In genomic region chr7:143002856-143003255, GRCh38 we compare ENCODE assay signal across 1 cellular context.
TF ChIP-seq lines count a peak whose summit lies in the region.

No MANE protein-coding gene starts in this region.

TF ChIP-seq in liver, 16 proteins besides CTCF, POLR2A, EP300 and RAD21 (continued from another document):
- TF ChIP-seq REST (IDR thresholded peaks at IDR 0.05) (no peak), SP1 (IDR thresholded peaks at IDR 0.05) (no peak), HNF4G (IDR thresholded peaks at IDR 0.05) (no peak), RXRA (IDR thresholded peaks at IDR 0.05) (no peak), HNF4A (conservative IDR thresholded peaks at IDR 0.05) (no peak)
